ENCODE assay signal across 8 cellular contexts in the genomic region with DNA sequence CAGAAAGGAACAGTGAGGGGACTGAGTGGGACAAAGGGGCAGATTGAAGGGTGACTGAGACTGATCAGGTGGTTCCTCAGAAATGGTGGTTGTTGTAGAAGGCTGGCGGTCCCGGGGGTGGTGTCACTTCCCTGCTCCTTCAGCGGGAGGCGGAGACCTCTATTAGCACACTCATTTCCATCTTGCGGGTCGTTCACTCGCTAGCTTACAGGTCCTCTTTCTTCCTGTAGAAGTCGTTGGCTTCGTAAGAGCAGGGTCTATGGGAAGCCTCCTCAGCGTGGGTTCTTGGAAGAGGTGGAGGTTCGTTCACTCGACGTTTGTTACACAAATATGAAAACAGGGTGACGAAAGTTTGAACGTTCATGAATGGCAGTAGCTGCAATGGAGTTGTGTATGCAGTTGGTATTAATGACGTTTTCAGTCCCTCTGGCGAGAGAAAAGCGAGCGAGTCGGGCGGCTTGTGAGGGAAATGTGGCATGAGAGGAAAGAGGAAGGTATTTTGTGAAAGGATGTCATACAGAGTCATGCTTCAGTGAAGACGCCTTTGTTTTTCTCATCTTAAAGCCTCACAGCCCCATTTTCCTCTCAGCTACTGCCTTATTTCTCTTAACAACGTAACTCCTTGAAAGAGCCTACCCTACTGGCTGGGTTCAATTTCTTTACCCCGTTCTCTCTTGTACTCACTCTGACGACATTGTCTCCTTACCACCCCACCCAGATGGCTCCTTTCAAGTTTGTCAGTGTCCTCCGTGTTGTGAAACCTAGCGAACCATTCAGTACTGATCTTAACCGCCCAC. TPM values are rescaled to one million over a fixed set of nuclear protein-coding genes. Genes with fewer than 3 reads are reported as not detected.
DNase-seq lines count a peak whose midpoint lies in the region; ATAC-seq lines count a peak whose summit lies in the region.

No MANE protein-coding gene starts in this region.

- WGBS in mesodermal cell (ENCODE audit: insufficient coverage in 2 of 2), 2 experiments: 75 to 87% methylated on average over 22 to 24 of the region's 28 CpGs

- H3K36me3 ChIP-seq in mesodermal cell (ENCODE audit: control insufficient read depth, insufficient read depth, low read length): no peaks in the 10 kb centered on the region

- no peaks in the 10 kb centered on the region for H3K4me1 ChIP-seq in mesodermal cell (ENCODE audit: control insufficient read depth, insufficient read depth, low read length, poor library complexity, severe bottlenecking)

- DNase-seq in activated CD8-positive, alpha-beta memory T cell treated with anti-CD3 and anti-CD28 coated beads for 48 hours (ENCODE audit: low read depth in 2 of 3, low spot score in 2 of 3): peak in 2 of 3 experiments; percentile 16 to 29
- DNase-seq in activated CD8-positive, alpha-beta memory T cell treated with anti-CD3 and anti-CD28 coated beads for 24 hours: no peak
- peak; percentile 57 for DNase-seq in NCI-H2196 treated with DMSO at 0.1 percent for 48 hours (lab: John Stamatoyannopoulos, UW; ENCODE audit: unreplicated experiment)
- peak; percentile 22 to 41 for DNase-seq in activated CD4-positive, alpha-beta T cell treated with anti-CD3 and anti-CD28 coated beads for 4 hours
- peak; percentile 37 for DNase-seq in effector CD8-positive, alpha-beta T cell (lab: John Stamatoyannopoulos, UW)
- peak; percentile 56 for DNase-seq in stimulated activated naive CD4-positive, alpha-beta T cell treated with Interleukin-2 at 50 U/mL for 16 hours (lab: John Stamatoyannopoulos, UW)

- H3K9me3 ChIP-seq in mesodermal cell (ENCODE audit: control insufficient read depth, low read length): peaks cover 12% of the 10 kb centered on the region

- H3K4me3 ChIP-seq in mesodermal cell (ENCODE audit: extremely low read depth, insufficient read depth, low read length, poor library complexity, severe bottlenecking): peak overlapping the region; percentile 35

- no peak overlapping the region for H3K27ac ChIP-seq in mesodermal cell (ENCODE audit: low read depth, low read length, severe bottlenecking)

- ATAC-seq in HG02852 (IDR thresholded peaks at IDR 0.05; ENCODE audit: unreplicated experiment): peak; percentile 32

RNA-seq across cellular contexts. Expression of a gene that starts 0.7 kb away (rescaled TPM):
- 0.48 TPM for polyA plus RNA-seq in mesodermal cell (2013, experiment 1 of 2)
- polyA plus RNA-seq in mesodermal cell (2013, experiment 2 of 2): 1.2 TPM
